Comparison of ENCODE assay signal across 7 cellular contexts in the genomic region with DNA sequence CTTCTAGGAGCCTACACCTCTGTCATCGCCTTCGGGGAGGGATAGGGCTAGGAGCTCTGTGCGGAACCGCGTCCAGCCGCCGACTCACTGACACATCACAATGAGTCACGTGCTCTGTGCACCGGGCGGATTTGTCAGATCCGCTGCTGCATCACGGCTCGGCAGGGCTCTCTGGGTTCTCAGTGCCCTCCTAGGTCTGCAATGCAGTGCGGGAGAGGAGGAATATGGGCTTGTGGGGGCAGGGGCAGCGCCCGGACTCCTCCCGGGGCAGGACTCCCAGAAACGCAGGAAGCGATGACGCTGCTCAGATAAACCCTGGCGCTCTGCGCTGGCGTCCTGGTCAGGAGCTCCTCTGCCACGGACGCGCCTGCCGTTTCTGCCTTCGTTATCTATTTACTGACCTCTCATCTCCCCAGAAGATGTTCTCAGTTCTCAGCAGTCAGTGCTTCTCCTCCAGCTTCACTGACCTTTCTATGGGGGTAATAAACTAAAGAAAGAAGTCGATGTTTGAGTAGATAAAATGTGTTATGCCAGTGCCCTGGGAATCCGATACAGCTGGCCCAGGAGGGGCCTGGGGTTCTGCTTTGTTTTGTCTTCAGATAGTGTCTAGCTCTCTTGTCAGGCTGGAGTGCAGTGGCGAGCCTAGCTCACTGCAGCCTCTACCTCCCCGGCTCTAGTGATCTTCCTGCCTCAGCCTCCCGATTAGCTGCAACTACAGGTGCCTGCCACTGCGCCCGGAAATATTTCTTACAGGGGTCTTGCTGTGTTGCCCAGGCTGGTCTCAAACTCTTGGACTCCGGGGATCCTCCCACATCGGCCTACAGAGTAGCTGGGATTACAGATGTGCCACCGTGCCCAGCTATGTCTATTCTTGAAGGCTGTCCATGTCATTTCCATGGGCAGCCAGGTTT. TPM values are rescaled to one million over a fixed set of nuclear protein-coding genes. Genes with fewer than 3 reads are reported as not detected.
DNase-seq lines count a peak whose midpoint lies in the region; ATAC-seq, FAIRE-seq and TF ChIP-seq lines count a peak whose summit lies in the region.

No MANE protein-coding gene starts in this region.

- TF ChIP-seq CTCF in brain (conservative IDR thresholded peaks at IDR 0.05): no peak

- H3K9me3 Mint-ChIP-seq in brain: no peaks in the 10 kb centered on the region

- H3K4me3 Mint-ChIP-seq in brain: peak overlapping the region; percentile 87 to 95 (median 93)

- FAIRE-seq in GM18507 (lab: Jason Lieb, UNC) (peak; percentile 76), TTC549 (lab: Jason Lieb, UNC) (peak; percentile 63)

- peak; percentile 96 for ATAC-seq in HG02981 (IDR thresholded peaks at IDR 0.05; ENCODE audit: unreplicated experiment)

- H3K36me3 Mint-ChIP-seq in brain: no peaks in the 10 kb centered on the region

- peak overlapping the region; percentile 85 for H3K4me2 ChIP-seq in skeletal muscle satellite cell (ENCODE audit: low read length)

- peak overlapping the region; percentile 92 for H3K9ac ChIP-seq in skeletal muscle satellite cell (ENCODE audit: low read depth, low read length)

- peaks cover 54% of the 10 kb centered on the region for H3K4me1 ChIP-seq in skeletal muscle satellite cell (ENCODE audit: control insufficient read depth, insufficient read depth, low read length)

- H3K27me3 ChIP-seq in skeletal muscle satellite cell (ENCODE audit: control insufficient read depth, insufficient read depth, low read length): no peaks in the 10 kb centered on the region

- peaks cover 30% of the 10 kb centered on the region for H3K4me1 Mint-ChIP-seq in brain

- peak overlapping the region; percentile 91 to 100 (median 99) for H3K27ac Mint-ChIP-seq in brain

- H3K36me3 ChIP-seq in skeletal muscle satellite cell (ENCODE audit: insufficient read depth, low read length): no peaks in the 10 kb centered on the region

- H3K27me3 Mint-ChIP-seq in brain: peaks cover 6% of the 10 kb centered on the region

- H3K4me3 ChIP-seq in iPS-18c (ENCODE audit: insufficient read depth, low read depth, low read length): peak overlapping the region; percentile 60
- H3K4me3 ChIP-seq in skeletal muscle satellite cell (ENCODE audit: low read length): peak overlapping the region; percentile 64

- DNase-seq in GM18507 (ENCODE audit: extremely low spot score, insufficient read length, low read depth): peak; percentile 37
- DNase-seq in NCI-H2081 treated with DMSO at 0.1 percent for 48 hours (lab: John Stamatoyannopoulos, UW): peak; percentile 52

- no peaks in the 10 kb centered on the region for H3K9me3 ChIP-seq in iPS-18c (ENCODE audit: control insufficient read depth, insufficient read depth, low read length)
- no peaks in the 10 kb centered on the region for H3K9me3 ChIP-seq in skeletal muscle satellite cell (replicated peaks; ENCODE audit: low read length)

RNA-seq across cellular contexts. Expression of gene ITGB1, which starts 22.8 kb away (rescaled TPM):
- polyA plus RNA-seq in brain (ENCODE audit: insufficient read depth, low read depth, low replicate concordance): 152 TPM
- total RNA-seq in skeletal muscle satellite cell (2012; rRNA removed): 1,153 and 1,263 TPM in 2 replicates

Comparison
In these comparisons a context has a peak if more than half of its experiments do, and no peak if none do; other contexts are left out.
1. Peak in every context shown above with its lines: DNase-seq, ATAC-seq and H3K4me3 ChIP-seq.